23 cellular contexts compared by ENCODE assay signal in genomic region chr11:121950160-121950559, GRCh38.
A peak's percentile ranks its signal among the peaks of the same experiment; 100 is the strongest.
DNase-seq lines count a peak whose midpoint lies in the region; ATAC-seq and TF ChIP-seq lines count a peak whose summit lies in the region.
"Had no signal": no experiment of that assay in that cellular context is flagged by ENCODE, and none has a peak within 500 bp of the region (broad histone marks: within the 10 kb centered on the region; RNA-seq: fewer than 3 reads in every experiment).

No MANE protein-coding gene starts in this region.

- H3K36me3 Mint-ChIP-seq in stimulated activated naive B cell treated with anti-CD40 and anti-IgM and Interleukin-4, amounts not matched to agents 10 μg/mL and 1 μg/mL and 100 μg/mL, for 72 hours = no peaks in the 10 kb centered on the region
- H3K36me3 Mint-ChIP-seq: CD4-positive, alpha-beta memory T cell; CD4-positive, CD25-positive, alpha-beta regulatory T cell; CD8-positive, alpha-beta memory T cell had no signal

- no peak for TF ChIP-seq EP300 in Ishikawa (IDR thresholded peaks at IDR 0.05; ENCODE audit: borderline replicate concordance)

- TF ChIP-seq RAD21 in Ishikawa (IDR thresholded peaks at IDR 0.05; ENCODE audit: low read depth) = no peak

- no peak overlapping the region for H3K27ac Mint-ChIP-seq in stimulated activated naive B cell treated with anti-CD40 and anti-IgM and Interleukin-4, amounts not matched to agents 10 μg/mL and 1 μg/mL and 100 μg/mL, for 72 hours
- H3K27ac Mint-ChIP-seq: CD14-positive monocyte; CD4-positive, alpha-beta memory T cell; CD4-positive, CD25-positive, alpha-beta regulatory T cell; CD8-positive, alpha-beta memory T cell had no signal

- H3K4me3 Mint-ChIP-seq in stimulated activated naive B cell treated with anti-CD40 and anti-IgM and Interleukin-4, amounts not matched to agents 10 μg/mL and 1 μg/mL and 100 μg/mL, for 72 hours = no peak overlapping the region
- H3K4me3 Mint-ChIP-seq: CD14-positive monocyte; CD4-positive, alpha-beta memory T cell; CD4-positive, CD25-positive, alpha-beta regulatory T cell; CD8-positive, alpha-beta memory T cell had no signal

- no peaks in the 10 kb centered on the region for H3K4me1 Mint-ChIP-seq in stimulated activated naive B cell treated with anti-CD40 and anti-IgM and Interleukin-4, amounts not matched to agents 10 μg/mL and 1 μg/mL and 100 μg/mL, for 72 hours
- H3K4me1 Mint-ChIP-seq: CD4-positive, alpha-beta memory T cell; CD4-positive, CD25-positive, alpha-beta regulatory T cell; CD8-positive, alpha-beta memory T cell had no signal

- in situ Hi-C loops in SK-MEL-5 (cut with HindIII; ENCODE audit: low pct_unique_long_range_greater_than_20kb, low sequenced_read_pairs) = no loop called here

- intact Hi-C loops in sciatic nerve (cut with DNase I) = no loop called here

- H3K27me3 Mint-ChIP-seq in stimulated activated naive B cell treated with anti-CD40 and anti-IgM and Interleukin-4, amounts not matched to agents 10 μg/mL and 1 μg/mL and 100 μg/mL, for 72 hours = peaks cover 0 to 10% of the 10 kb centered on the region in 2 donors
- H3K27me3 Mint-ChIP-seq: CD8-positive, alpha-beta memory T cell had no signal

- DNase-seq in SK-MEL-5 (ENCODE audit: low read depth, low spot score) (peak; percentile 90), sciatic nerve (ENCODE audit: low spot score) (no peak), GM19240 (ENCODE audit: insufficient read length, low spot score) (no peak)
- no peak for DNase-seq in stimulated activated naive B cell treated with anti-CD40 and anti-IgM and Interleukin-4, amounts not matched to agents 10 μg/mL and 1 μg/mL and 100 μg/mL, for 72 hours
- DNase-seq: 8988T; ACHN; BE2C; C1 segment of cervical spinal cord; CD4-positive, alpha-beta memory T cell; CD4-positive, CD25-positive, alpha-beta regulatory T cell; CD8-positive, alpha-beta memory T cell; COR-L47; DMS 273 treated with DMSO at 0.1 percent for 48 hours; DMS153; DMS53; DMS79; DND-41; EL; GDM1 had no signal

- no peaks in the 10 kb centered on the region for H3K9me3 Mint-ChIP-seq in stimulated activated naive B cell treated with anti-CD40 and anti-IgM and Interleukin-4, amounts not matched to agents 10 μg/mL and 1 μg/mL and 100 μg/mL, for 72 hours

- ATAC-seq in sciatic nerve (peak; percentile 94), HG03135 (IDR thresholded peaks at IDR 0.05; ENCODE audit: unreplicated experiment) (no peak)
- ATAC-seq in stimulated activated naive B cell treated with anti-CD40 and anti-IgM and Interleukin-4, amounts not matched to agents 10 μg/mL and 1 μg/mL and 100 μg/mL, for 72 hours (replicated peaks) = no peak
- ATAC-seq: GM12878 had no signal

TF ChIP-seq in Ishikawa, 13 proteins besides CTCF, POLR2A, EP300 and RAD21:
- TF ChIP-seq, protein P1, sequence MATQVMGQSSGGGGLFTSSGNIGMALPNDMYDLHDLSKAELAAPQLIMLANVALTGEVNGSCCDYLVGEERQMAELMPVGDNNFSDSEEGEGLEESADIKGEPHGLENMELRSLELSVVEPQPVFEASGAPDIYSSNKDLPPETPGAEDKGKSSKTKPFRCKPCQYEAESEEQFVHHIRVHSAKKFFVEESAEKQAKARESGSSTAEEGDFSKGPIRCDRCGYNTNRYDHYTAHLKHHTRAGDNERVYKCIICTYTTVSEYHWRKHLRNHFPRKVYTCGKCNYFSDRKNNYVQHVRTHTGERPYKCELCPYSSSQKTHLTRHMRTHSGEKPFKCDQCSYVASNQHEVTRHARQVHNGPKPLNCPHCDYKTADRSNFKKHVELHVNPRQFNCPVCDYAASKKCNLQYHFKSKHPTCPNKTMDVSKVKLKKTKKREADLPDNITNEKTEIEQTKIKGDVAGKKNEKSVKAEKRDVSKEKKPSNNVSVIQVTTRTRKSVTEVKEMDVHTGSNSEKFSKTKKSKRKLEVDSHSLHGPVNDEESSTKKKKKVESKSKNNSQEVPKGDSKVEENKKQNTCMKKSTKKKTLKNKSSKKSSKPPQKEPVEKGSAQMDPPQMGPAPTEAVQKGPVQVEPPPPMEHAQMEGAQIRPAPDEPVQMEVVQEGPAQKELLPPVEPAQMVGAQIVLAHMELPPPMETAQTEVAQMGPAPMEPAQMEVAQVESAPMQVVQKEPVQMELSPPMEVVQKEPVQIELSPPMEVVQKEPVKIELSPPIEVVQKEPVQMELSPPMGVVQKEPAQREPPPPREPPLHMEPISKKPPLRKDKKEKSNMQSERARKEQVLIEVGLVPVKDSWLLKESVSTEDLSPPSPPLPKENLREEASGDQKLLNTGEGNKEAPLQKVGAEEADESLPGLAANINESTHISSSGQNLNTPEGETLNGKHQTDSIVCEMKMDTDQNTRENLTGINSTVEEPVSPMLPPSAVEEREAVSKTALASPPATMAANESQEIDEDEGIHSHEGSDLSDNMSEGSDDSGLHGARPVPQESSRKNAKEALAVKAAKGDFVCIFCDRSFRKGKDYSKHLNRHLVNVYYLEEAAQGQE (IDR thresholded peaks at IDR 0.05; ENCODE audit: low read depth) = peak; percentile 53; the same call in 1 of the 2 replicates
- no peak for TF ChIP-seq ZBTB7A (IDR thresholded peaks at IDR 0.05; ENCODE audit: low read depth)
